8 cellular contexts compared by ENCODE assay signal in the genomic region with DNA sequence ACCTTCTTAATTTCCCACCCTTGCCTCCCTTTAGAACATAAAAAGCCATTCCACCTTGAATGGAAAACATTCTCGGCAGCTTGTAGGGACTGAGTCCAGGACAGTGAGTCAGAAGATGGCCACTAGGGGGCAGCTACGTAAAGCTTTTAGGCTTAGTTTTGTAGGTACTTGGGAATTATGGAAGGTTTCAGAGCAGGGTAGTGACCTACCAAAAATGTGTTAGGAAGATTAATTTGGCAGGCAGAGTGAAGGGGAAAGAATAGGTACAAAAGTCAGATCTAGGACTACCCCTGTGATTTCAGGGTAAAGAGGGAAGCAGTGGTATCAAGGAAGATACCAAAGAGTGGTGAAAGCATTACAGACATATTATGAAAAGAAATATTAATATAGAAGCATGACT.
DNase-seq lines count a peak whose midpoint lies in the region; ATAC-seq and TF ChIP-seq lines count a peak whose summit lies in the region.

No MANE protein-coding gene starts in this region.

- ATAC-seq in GM18498 (IDR thresholded peaks at IDR 0.05; ENCODE audit: unreplicated experiment) (peak; percentile 82), HG02938 (IDR thresholded peaks at IDR 0.05; ENCODE audit: unreplicated experiment) (peak; percentile 81)

- H3K4me3 Mint-ChIP-seq in activated CD4-positive, alpha-beta T cell treated with anti-CD3 and anti-CD28 coated beads, Interleukin-2, amount 10 ng/mL, durations not matched to agents 24 days and 14 days = no peak overlapping the region

- peak; percentile 34 for TF ChIP-seq CTCF in parathyroid adenoma (IDR thresholded peaks at IDR 0.05)

- no peak overlapping the region for H2AFZ ChIP-seq in parathyroid adenoma

- no peaks in the 10 kb centered on the region for H3K27me3 ChIP-seq in parathyroid adenoma (ENCODE audit: control insufficient read depth, insufficient read depth, low read length)

- DNase-seq in AG20443 (ENCODE audit: low spot score) (peak; percentile 45), NCI-H1930 (lab: John Stamatoyannopoulos, UW) (peak; percentile 19 to 70), globus pallidus (ENCODE audit: low spot score) (peak; percentile 47), epidermal melanocyte (ENCODE audit: insufficient read length, low spot score) (no peak)
- peak; percentile 80 for DNase-seq in activated CD4-positive, alpha-beta T cell treated with anti-CD3 and anti-CD28 coated beads, Interleukin-2, amount 10 ng/mL, durations not matched to agents 24 days and 14 days

- H3K4me3 ChIP-seq in parathyroid adenoma (ENCODE audit: low read depth, low read length) = no peak overlapping the region

- H3K4me1 Mint-ChIP-seq in activated CD4-positive, alpha-beta T cell treated with anti-CD3 and anti-CD28 coated beads, Interleukin-2, amount 10 ng/mL, durations not matched to agents 24 days and 14 days = no peaks in the 10 kb centered on the region

- H3K4me1 ChIP-seq in parathyroid adenoma = no peaks in the 10 kb centered on the region

- no peaks in the 10 kb centered on the region for H3K79me2 ChIP-seq in parathyroid adenoma

- H3K27ac Mint-ChIP-seq in activated CD4-positive, alpha-beta T cell treated with anti-CD3 and anti-CD28 coated beads, Interleukin-2, amount 10 ng/mL, durations not matched to agents 24 days and 14 days = no peak overlapping the region

- no peak overlapping the region for H3K4me2 ChIP-seq in parathyroid adenoma (ENCODE audit: low read length)

- H3K36me3 Mint-ChIP-seq in activated CD4-positive, alpha-beta T cell treated with anti-CD3 and anti-CD28 coated beads, Interleukin-2, amount 10 ng/mL, durations not matched to agents 24 days and 14 days (ENCODE audit: low read depth) = no peaks in the 10 kb centered on the region

- no peaks in the 10 kb centered on the region for H3K9me3 Mint-ChIP-seq in activated CD4-positive, alpha-beta T cell treated with anti-CD3 and anti-CD28 coated beads, Interleukin-2, amount 10 ng/mL, durations not matched to agents 24 days and 14 days

- H3K27ac ChIP-seq in parathyroid adenoma = no peak overlapping the region

- H3K27me3 Mint-ChIP-seq in activated CD4-positive, alpha-beta T cell treated with anti-CD3 and anti-CD28 coated beads, Interleukin-2, amount 10 ng/mL, durations not matched to agents 24 days and 14 days = peaks cover 5% of the 10 kb centered on the region

- no peaks in the 10 kb centered on the region for H3K36me3 ChIP-seq in parathyroid adenoma (ENCODE audit: control insufficient read depth, insufficient read depth, low read length)

- intact Hi-C loops in activated CD4-positive, alpha-beta T cell treated with anti-CD3 and anti-CD28 coated beads, Interleukin-2, amount 10 ng/mL, durations not matched to agents 24 days and 14 days (cut with micrococcal nuclease) = loop anchor here (5.0 kb wide), 1 partner anchor 683 kb away; no protein-coding TSS in a partner anchor

- no peak overlapping the region for H3K9ac ChIP-seq in parathyroid adenoma

- no peaks in the 10 kb centered on the region for H3K9me3 ChIP-seq in parathyroid adenoma (ENCODE audit: control insufficient read depth, low read length)
